ENCODE assay signal across 12 cellular contexts in genomic region chr12:53994691-53995310, GRCh38. TPM values are rescaled to one million over a fixed set of nuclear protein-coding genes. Genes with fewer than 3 reads are reported as not detected.
DNase-seq lines count a peak whose midpoint lies in the region; ATAC-seq and TF ChIP-seq lines count a peak whose summit lies in the region.
"Had no signal": no experiment of that assay in that cellular context is flagged by ENCODE, and none has a peak within 500 bp of the region (broad histone marks: within the 10 kb centered on the region; RNA-seq: fewer than 3 reads in every experiment).

No MANE protein-coding gene starts in this region.

- peaks cover 34% of the 10 kb centered on the region for H3K4me1 Mint-ChIP-seq in activated CD4-positive, alpha-beta T cell treated with anti-CD3 and anti-CD28 coated beads for 36 hours
- H3K4me1 Mint-ChIP-seq in stimulated activated naive CD8-positive, alpha-beta T cell treated with anti-CD3 and anti-CD28 coated beads, Interleukin-15, amount 100 ng/mL, for 72 hours: peaks cover 76% of the 10 kb centered on the region

- no peak for ATAC-seq in activated CD4-positive, alpha-beta T cell treated with anti-CD3 and anti-CD28 coated beads for 36 hours
- ATAC-seq in stimulated activated naive CD8-positive, alpha-beta T cell treated with anti-CD3 and anti-CD28 coated beads, Interleukin-15, amount 100 ng/mL, for 72 hours: no peak
- no peak for ATAC-seq in HG02763 (IDR thresholded peaks at IDR 0.05; ENCODE audit: unreplicated experiment)

- CTCF ChIA-PET in activated CD4-positive, alpha-beta T cell treated with anti-CD3 and anti-CD28 coated beads for 36 hours (lab: Charles Lee): interaction anchor here (0.6 to 1.7 kb wide), 4 partner anchors 38 to 343 kb away, joined by 3 to 4 read pairs (median 4); no protein-coding TSS in a partner anchor
- CTCF ChIA-PET in RWPE1 (lab: Yijun Ruan, JAX): interaction anchor here (0.6 to 1.7 kb wide), 2 partner anchors 10 to 460 kb away, joined by 3 to 11 read pairs; partner anchors contain the start of gene HOXC10

- no peak overlapping the region for H3K4me3 ChIP-seq in hepatocyte
- H3K4me3 ChIP-seq: BLaER1 had no signal

- no peak for DNase-seq in activated CD4-positive, alpha-beta T cell treated with anti-CD3 and anti-CD28 coated beads for 36 hours
- no peak for DNase-seq in activated CD4-positive, alpha-beta T cell treated with anti-CD3 and anti-CD28 coated beads for 4 hours
- no peak for DNase-seq in RWPE1 (ENCODE audit: low spot score)
- DNase-seq in hepatocyte (ENCODE audit: low spot score): no peak
- no peak for DNase-seq in stimulated activated naive CD8-positive, alpha-beta T cell treated with anti-CD3 and anti-CD28 coated beads, Interleukin-15, amount 100 ng/mL, for 72 hours
- no peak for DNase-seq in medulla oblongata (ENCODE audit: extremely low spot score)
- DNase-seq in hypothalamus (lab: John Stamatoyannopoulos, UW): no peak
- DNase-seq: amygdala; SHP77; stimulated activated CD4-positive, alpha-beta T cell treated with anti-CD3 and anti-CD28 coated beads, Interleukin-2, amount 100 ng/mL, for 24 hours had no signal

- no peaks in the 10 kb centered on the region for H4K20me1 ChIP-seq in hepatocyte (ENCODE audit: insufficient read depth, poor library complexity, severe bottlenecking)

- TF ChIP-seq CTCF in RWPE1 (conservative IDR thresholded peaks at IDR 0.05; ENCODE audit: low read depth) (no peak), hepatocyte (IDR thresholded peaks at IDR 0.05; ENCODE audit: poor library complexity) (no peak)

- no peaks in the 10 kb centered on the region for H3K9me3 ChIP-seq in hepatocyte (ENCODE audit: low read depth)
- H3K9me3 ChIP-seq: BLaER1 had no signal

- no peaks in the 10 kb centered on the region for H3K36me3 Mint-ChIP-seq in activated CD4-positive, alpha-beta T cell treated with anti-CD3 and anti-CD28 coated beads for 36 hours (ENCODE audit: low read depth)

- peak overlapping the region; percentile 67 for H2AFZ ChIP-seq in hepatocyte

- H3K27me3 Mint-ChIP-seq in activated CD4-positive, alpha-beta T cell treated with anti-CD3 and anti-CD28 coated beads for 36 hours: peaks cover 84% of the 10 kb centered on the region
- peaks cover 100% of the 10 kb centered on the region for H3K27me3 Mint-ChIP-seq in stimulated activated naive CD8-positive, alpha-beta T cell treated with anti-CD3 and anti-CD28 coated beads, Interleukin-15, amount 100 ng/mL, for 72 hours

- H3K4me2 ChIP-seq in hepatocyte: peak overlapping the region; percentile 83

- H3K9me2 ChIP-seq in hepatocyte (replicated peaks; ENCODE audit: insufficient read depth): no peaks in the 10 kb centered on the region

- no peaks in the 10 kb centered on the region for H3K36me3 ChIP-seq in hepatocyte (replicated peaks; ENCODE audit: insufficient read depth, low read depth)
- H3K36me3 ChIP-seq: BLaER1 had no signal

- H3K4me3 Mint-ChIP-seq in activated CD4-positive, alpha-beta T cell treated with anti-CD3 and anti-CD28 coated beads for 36 hours: peak overlapping the region; percentile 65
- peak overlapping the region; percentile 85 to 87 for H3K4me3 Mint-ChIP-seq in stimulated activated naive CD8-positive, alpha-beta T cell treated with anti-CD3 and anti-CD28 coated beads, Interleukin-15, amount 100 ng/mL, for 72 hours

- no peaks in the 10 kb centered on the region for H3K79me2 ChIP-seq in hepatocyte

- peaks cover 23% of the 10 kb centered on the region for H3K4me1 ChIP-seq in hepatocyte (ENCODE audit: insufficient read depth)
- H3K4me1 ChIP-seq: BLaER1 had no signal

- peak overlapping the region; percentile 52 for H3K27ac ChIP-seq in RWPE1
- no peak overlapping the region for H3K27ac ChIP-seq in hepatocyte
- H3K27ac ChIP-seq: BLaER1 had no signal

- H3K27ac Mint-ChIP-seq in activated CD4-positive, alpha-beta T cell treated with anti-CD3 and anti-CD28 coated beads for 36 hours: no peak overlapping the region
- no peak overlapping the region for H3K27ac Mint-ChIP-seq in stimulated activated naive CD8-positive, alpha-beta T cell treated with anti-CD3 and anti-CD28 coated beads, Interleukin-15, amount 100 ng/mL, for 72 hours

- H3K27me3 ChIP-seq in hepatocyte: peaks cover 98% of the 10 kb centered on the region

- 5% methylated on average over 26 of the region's 36 CpGs for WGBS in hepatocyte (ENCODE audit: low lambda C conversion rate, missing lambda C conversion rate)

- intact Hi-C loops in activated CD4-positive, alpha-beta T cell treated with anti-CD3 and anti-CD28 coated beads for 36 hours (cut with DNase I, micrococcal nuclease): loop anchor here in 1 of 2 experiments (5.0 kb wide), 2 partner anchors 42 to 58 kb away; partner anchors contain the start of genes HOXC12 and HOXC4

- POLR2A ChIA-PET in activated CD4-positive, alpha-beta T cell treated with anti-CD3 and anti-CD28 coated beads for 36 hours (lab: Charles Lee): interaction anchor here (0.6 kb wide), 1 partner anchor 14 kb away, joined by 6 read pairs; the partner anchor contains the start of gene HOXC8
- POLR2A ChIA-PET in RWPE1 (lab: Yijun Ruan, JAX; ENCODE audit: low non-redundant PET): interaction anchor here (0.5 kb wide), 1 partner anchor 9 kb away, joined by 3 read pairs; no protein-coding TSS in a partner anchor

- H3K9me3 Mint-ChIP-seq in activated CD4-positive, alpha-beta T cell treated with anti-CD3 and anti-CD28 coated beads for 36 hours (ENCODE audit: low read depth): no peaks in the 10 kb centered on the region
- H3K9me3 Mint-ChIP-seq in stimulated activated naive CD8-positive, alpha-beta T cell treated with anti-CD3 and anti-CD28 coated beads, Interleukin-15, amount 100 ng/mL, for 72 hours: no peaks in the 10 kb centered on the region

RNA-seq across cellular contexts. Expression of gene HOXC9, which starts 5.2 kb away (rescaled TPM):
- not detected for total RNA-seq in activated CD4-positive, alpha-beta T cell treated with anti-CD3 and anti-CD28 coated beads for 36 hours
- 0.10 and 0.60 TPM in 2 replicates for total RNA-seq in hepatocyte
- polyA plus RNA-seq in hepatocyte: 2.7 and 4.1 TPM in 2 replicates

RNA-seq across cellular contexts. Expression of gene HOXC10, which starts 9.9 kb away (rescaled TPM):
- not detected for total RNA-seq in activated CD4-positive, alpha-beta T cell treated with anti-CD3 and anti-CD28 coated beads for 36 hours
- total RNA-seq in hepatocyte: 0.23 and 0.60 TPM in 2 replicates
- polyA plus RNA-seq in hepatocyte: 1.6 and 1.7 TPM in 2 replicates

RNA-seq across cellular contexts. Expression of gene HOXC8, which starts 14.0 kb away (rescaled TPM):
- not detected for total RNA-seq in activated CD4-positive, alpha-beta T cell treated with anti-CD3 and anti-CD28 coated beads for 36 hours
- 1.6 and 2.0 TPM in 2 replicates for total RNA-seq in hepatocyte
- 6.4 and 8.5 TPM in 2 replicates for polyA plus RNA-seq in hepatocyte

RNA-seq across cellular contexts. Expression of gene HOTAIR, which starts 20.0 kb away (rescaled TPM):
- total RNA-seq in activated CD4-positive, alpha-beta T cell treated with anti-CD3 and anti-CD28 coated beads for 36 hours: not detected
- 0.32 and 0.90 TPM in 2 replicates for total RNA-seq in hepatocyte
- polyA plus RNA-seq in hepatocyte: 0.82 TPM in 1 of 2 replicates, not detected in the other

RNA-seq across cellular contexts. Expression of gene HOXC11, which starts 21.9 kb away (rescaled TPM):
- total RNA-seq in activated CD4-positive, alpha-beta T cell treated with anti-CD3 and anti-CD28 coated beads for 36 hours: not detected
- total RNA-seq in hepatocyte: 0.63 and 1.5 TPM in 2 replicates
- polyA plus RNA-seq in hepatocyte: 1.3 and 1.4 TPM in 2 replicates
